Comparison of ENCODE assay signal across 8 cellular contexts in the genomic region with DNA sequence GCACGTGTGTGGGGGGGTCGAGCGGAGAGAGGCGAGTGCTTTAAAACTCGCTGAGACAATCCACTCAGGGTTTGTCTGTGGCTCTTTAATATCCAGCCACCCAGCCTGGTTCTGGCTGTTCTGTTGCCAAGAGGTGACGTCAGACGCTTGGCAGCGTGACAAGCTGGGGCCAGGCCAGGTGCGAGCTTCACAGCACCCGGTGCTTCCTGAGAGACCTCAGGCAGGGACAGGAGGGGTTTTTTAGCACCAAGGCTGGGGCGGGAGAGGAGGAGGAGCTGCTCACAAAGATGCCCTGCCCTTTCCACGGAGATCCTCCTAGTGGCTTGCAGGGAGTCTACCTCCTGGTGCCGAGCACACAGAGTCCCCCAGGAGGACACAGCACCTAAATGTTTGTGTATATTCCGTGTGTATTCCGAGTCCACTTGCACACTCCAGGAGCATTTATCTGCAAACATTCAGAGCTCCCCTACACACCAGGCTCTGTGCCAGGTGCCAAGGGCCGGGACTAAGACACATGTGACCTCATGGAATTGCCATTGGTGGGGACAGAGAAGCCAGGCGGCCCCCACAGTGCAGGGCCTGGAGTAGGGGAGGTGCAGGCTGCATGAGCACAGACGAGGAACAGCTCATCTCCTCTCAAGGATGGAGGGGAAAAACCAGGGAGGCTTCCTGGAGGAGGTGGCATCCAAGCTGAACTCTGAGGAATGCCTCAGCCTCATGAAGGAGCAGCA.
DNase-seq lines count a peak whose midpoint lies in the region; ATAC-seq and TF ChIP-seq lines count a peak whose summit lies in the region.

No MANE protein-coding gene starts in this region.

- peaks cover 26% of the 10 kb centered on the region for H3K27me3 Mint-ChIP-seq in chondrocyte (ENCODE audit: low read depth)

- DNase-seq in H4 (ENCODE audit: low spot score) (peak; percentile 62), NCI-H2171 (lab: John Stamatoyannopoulos, UW) (peak; percentile 98), chondrocyte (ENCODE audit: low spot score) (peak; percentile 82), ecto neural progenitor cell (ENCODE audit: low spot score) (no peak), AG08396 (ENCODE audit: low spot score) (no peak)

- H3K4me3 ChIP-seq in parathyroid adenoma (ENCODE audit: low read depth, low read length): no peak overlapping the region

- H3K4me2 ChIP-seq in parathyroid adenoma (ENCODE audit: low read length): peak overlapping the region; percentile 32

- no peak overlapping the region for H3K9ac ChIP-seq in parathyroid adenoma

- peaks cover 4% of the 10 kb centered on the region for H3K4me1 ChIP-seq in parathyroid adenoma

- no peaks in the 10 kb centered on the region for H3K79me2 ChIP-seq in parathyroid adenoma

- H3K27ac ChIP-seq in parathyroid adenoma: no peak overlapping the region

- H3K27me3 ChIP-seq in parathyroid adenoma (ENCODE audit: control insufficient read depth, insufficient read depth, low read length): no peaks in the 10 kb centered on the region

- no peak overlapping the region for H3K27ac Mint-ChIP-seq in chondrocyte (ENCODE audit: unreplicated experiment)

- H3K36me3 ChIP-seq in parathyroid adenoma (ENCODE audit: control insufficient read depth, insufficient read depth, low read length): no peaks in the 10 kb centered on the region

- no peaks in the 10 kb centered on the region for H3K9me3 ChIP-seq in parathyroid adenoma (ENCODE audit: control insufficient read depth, low read length)

- no peaks in the 10 kb centered on the region for H3K4me1 Mint-ChIP-seq in chondrocyte (ENCODE audit: low read depth)

- no peaks in the 10 kb centered on the region for H3K9me3 Mint-ChIP-seq in chondrocyte (ENCODE audit: low read depth)

- H2AFZ ChIP-seq in parathyroid adenoma: no peak overlapping the region

- TF ChIP-seq CTCF in chondrocyte (IDR thresholded peaks at IDR 0.05) (no peak), parathyroid adenoma (IDR thresholded peaks at IDR 0.05) (no peak)

- ATAC-seq in GM18858 (IDR thresholded peaks at IDR 0.05; ENCODE audit: unreplicated experiment) (no peak), GM21786 (IDR thresholded peaks at IDR 0.05; ENCODE audit: unreplicated experiment) (no peak)

- no peak overlapping the region for H3K4me3 Mint-ChIP-seq in chondrocyte (ENCODE audit: unreplicated experiment)

- H3K36me3 Mint-ChIP-seq in chondrocyte (ENCODE audit: low read depth): no peaks in the 10 kb centered on the region

Comparison
In these comparisons a context has a peak if more than half of its experiments do, and no peak if none do; other contexts are left out.
1. DNase-seq: peak in H4 (single experiment), NCI-H2171 (single experiment) and chondrocyte (single experiment); none in ecto neural progenitor cell (single experiment) and AG08396 (single experiment).